In the genomic region with DNA sequence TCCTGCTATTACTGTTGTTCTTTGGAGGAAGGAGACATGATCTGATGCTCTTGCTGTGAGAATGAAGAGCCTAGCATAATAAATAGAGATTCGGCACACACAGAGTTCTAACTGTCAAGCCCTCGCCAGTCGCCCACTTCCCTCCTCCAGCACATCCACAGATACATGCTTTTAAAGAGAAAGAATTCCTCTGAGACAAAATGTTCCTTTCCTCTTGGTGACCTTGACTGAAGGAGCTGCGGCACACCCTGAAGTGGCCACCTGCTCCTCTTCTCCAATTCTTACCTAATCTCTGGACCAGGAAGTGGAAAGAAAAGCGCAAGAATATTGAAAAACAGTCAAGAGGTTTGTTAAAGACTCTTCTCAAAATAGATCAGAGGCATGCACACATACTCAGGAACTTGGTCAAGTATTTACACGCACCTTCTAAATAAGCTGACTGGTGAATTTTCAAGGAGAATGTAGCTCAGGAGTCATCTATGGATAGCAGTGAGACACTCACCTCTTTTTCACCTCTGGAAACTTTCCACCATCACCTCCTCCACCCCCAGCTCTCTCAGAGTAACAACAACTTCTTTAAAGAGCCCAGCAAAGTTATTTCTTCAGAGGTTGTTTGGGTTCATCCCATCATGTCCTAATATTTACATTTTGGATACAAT, we compare ENCODE assay signal across 14 cellular contexts.
A peak's percentile ranks its signal among the peaks of the same experiment; 100 is the strongest.
DNase-seq lines count a peak whose midpoint lies in the region; ATAC-seq and TF ChIP-seq lines count a peak whose summit lies in the region.
"Had no signal": no experiment of that assay in that cellular context is flagged by ENCODE, and none has a peak within 500 bp of the region (broad histone marks: within the 10 kb centered on the region; RNA-seq: fewer than 3 reads in every experiment).

No MANE protein-coding gene starts in this region.

- POLR2A ChIA-PET in activated CD8-positive, alpha-beta T cell treated with anti-CD3 and anti-CD28 coated beads, Interleukin-2, amount 10 ng/mL, durations not matched to agents 7 days and 5 days (lab: Charles Lee): no interaction called here

- H3K9me3 ChIP-seq in heart left ventricle (no peaks in the 10 kb centered on the region), mucosa of descending colon (no peaks in the 10 kb centered on the region)

- peaks cover 0 to 17% (median 0%) of the 10 kb centered on the region in 12 donors for H3K4me1 ChIP-seq in heart left ventricle
- H3K4me1 ChIP-seq in mucosa of descending colon (ENCODE audit: low read depth): peaks cover 19% of the 10 kb centered on the region

- H3K4me3 ChIP-seq in heart left ventricle (peak overlapping the region in 1 of 12 donors; percentile 20), mucosa of descending colon (no peak overlapping the region)
- H3K4me3 ChIP-seq: GM23338 had no signal

- intact Hi-C loops in heart left ventricle (cut with DNase I): no loop called here
- intact Hi-C loops in cardiac septum (cut with DNase I): no loop called here
- intact Hi-C loops in dendritic cell treated with granulocyte-macrophage colony-stimulating factor and Interleukin-4, amounts not matched to agents 40 ng/mL and 50 ng/mL, for 4 days (cut with micrococcal nuclease): no loop called here
- intact Hi-C loops in mucosa of descending colon (cut with DNase I, micrococcal nuclease): no loop called here

- H3K27me3 ChIP-seq in heart left ventricle: no peaks in the 10 kb centered on the region

- TF ChIP-seq CTCF in heart left ventricle (IDR thresholded peaks at IDR 0.05) (no peak), mucosa of descending colon (IDR thresholded peaks at IDR 0.05) (no peak)

- peak overlapping the region; percentile 53 for H3K27ac Mint-ChIP-seq in dendritic cell treated with granulocyte-macrophage colony-stimulating factor and Interleukin-4, amounts not matched to agents 40 ng/mL and 50 ng/mL, for 4 days
- H3K27ac Mint-ChIP-seq in activated CD8-positive, alpha-beta T cell treated with anti-CD3 and anti-CD28 coated beads, Interleukin-2, amount 10 ng/mL, durations not matched to agents 7 days and 5 days: no peak overlapping the region
- H3K27ac Mint-ChIP-seq: GM23338 had no signal

- 46 to 54% (median 48%) methylated on average over 6 of the region's 6 CpGs for WGBS in heart left ventricle, 4 donors

- H3K36me3 ChIP-seq in heart left ventricle (no peaks in the 10 kb centered on the region), mucosa of descending colon (ENCODE audit: low read depth) (no peaks in the 10 kb centered on the region)

- no peak for TF ChIP-seq POLR2A in heart left ventricle (IDR thresholded peaks at IDR 0.05)

- H3K9me3 Mint-ChIP-seq in dendritic cell treated with granulocyte-macrophage colony-stimulating factor and Interleukin-4, amounts not matched to agents 40 ng/mL and 50 ng/mL, for 4 days: peaks cover 5% of the 10 kb centered on the region
- no peaks in the 10 kb centered on the region for H3K9me3 Mint-ChIP-seq in activated CD8-positive, alpha-beta T cell treated with anti-CD3 and anti-CD28 coated beads, Interleukin-2, amount 10 ng/mL, durations not matched to agents 7 days and 5 days (ENCODE audit: insufficient read depth)
- H3K9me3 Mint-ChIP-seq: GM23338 had no signal

- DNase-seq in heart left ventricle (no peak), cardiac septum (ENCODE audit: low spot score) (no peak), mucosa of descending colon (peak in 2 of 3 donors; percentile 26 to 33), RPMI8226 (no peak), NCI-H82 treated with DMSO at 0.1 percent for 48 hours (lab: John Stamatoyannopoulos, UW; ENCODE audit: unreplicated experiment) (no peak)
- no peak for DNase-seq in activated CD8-positive, alpha-beta T cell treated with anti-CD3 and anti-CD28 coated beads, Interleukin-2, amount 10 ng/mL, durations not matched to agents 7 days and 5 days
- DNase-seq: AML-193, DND-41, GDM1, KBM-7, NCI-H1048, NCI-H510A had no signal

- H3K36me3 Mint-ChIP-seq in dendritic cell treated with granulocyte-macrophage colony-stimulating factor and Interleukin-4, amounts not matched to agents 40 ng/mL and 50 ng/mL, for 4 days (ENCODE audit: low read depth): peaks cover 16% of the 10 kb centered on the region
- no peaks in the 10 kb centered on the region for H3K36me3 Mint-ChIP-seq in activated CD8-positive, alpha-beta T cell treated with anti-CD3 and anti-CD28 coated beads, Interleukin-2, amount 10 ng/mL, durations not matched to agents 7 days and 5 days (ENCODE audit: low read depth)

- ATAC-seq in heart left ventricle (peak in 3 of 4 donors; percentile 20 to 55 (median 35)), mucosa of descending colon (peak; percentile 12)
- no peak for ATAC-seq in activated CD8-positive, alpha-beta T cell treated with anti-CD3 and anti-CD28 coated beads, Interleukin-2, amount 10 ng/mL, durations not matched to agents 7 days and 5 days
- ATAC-seq: GM23338 had no signal

- H3K27ac ChIP-seq in heart left ventricle: peak overlapping the region in 4 of 12 donors; percentile 25 to 57 (median 30)

- H3K4me1 Mint-ChIP-seq in dendritic cell treated with granulocyte-macrophage colony-stimulating factor and Interleukin-4, amounts not matched to agents 40 ng/mL and 50 ng/mL, for 4 days (ENCODE audit: low read depth): peaks cover 56% of the 10 kb centered on the region
- H3K4me1 Mint-ChIP-seq in activated CD8-positive, alpha-beta T cell treated with anti-CD3 and anti-CD28 coated beads, Interleukin-2, amount 10 ng/mL, durations not matched to agents 7 days and 5 days (ENCODE audit: low read depth): no peaks in the 10 kb centered on the region

- H3K4me3 Mint-ChIP-seq in dendritic cell treated with granulocyte-macrophage colony-stimulating factor and Interleukin-4, amounts not matched to agents 40 ng/mL and 50 ng/mL, for 4 days: no peak overlapping the region
- H3K4me3 Mint-ChIP-seq in activated CD8-positive, alpha-beta T cell treated with anti-CD3 and anti-CD28 coated beads, Interleukin-2, amount 10 ng/mL, durations not matched to agents 7 days and 5 days: no peak overlapping the region
- H3K4me3 Mint-ChIP-seq: GM23338 had no signal

- CTCF ChIA-PET in activated CD8-positive, alpha-beta T cell treated with anti-CD3 and anti-CD28 coated beads, Interleukin-2, amount 10 ng/mL, durations not matched to agents 7 days and 5 days (lab: Charles Lee): no interaction called here

- H3K27me3 Mint-ChIP-seq in dendritic cell treated with granulocyte-macrophage colony-stimulating factor and Interleukin-4, amounts not matched to agents 40 ng/mL and 50 ng/mL, for 4 days: no peaks in the 10 kb centered on the region
- no peaks in the 10 kb centered on the region for H3K27me3 Mint-ChIP-seq in activated CD8-positive, alpha-beta T cell treated with anti-CD3 and anti-CD28 coated beads, Interleukin-2, amount 10 ng/mL, durations not matched to agents 7 days and 5 days (ENCODE audit: low read depth)

Comparison
In these comparisons a context has a peak if more than half of its experiments do, and no peak if none do; other contexts are left out.
1. DNase-seq: peak in mucosa of descending colon (2 of 3); none in heart left ventricle (0 of 5), cardiac septum (single experiment), RPMI8226 (single experiment), NCI-H82 treated with DMSO at 0.1 percent for 48 hours (single experiment) and activated CD8-positive, alpha-beta T cell treated with anti-CD3 and anti-CD28 coated beads, Interleukin-2, amount 10 ng/mL, durations not matched to agents 7 days and 5 days (single experiment).